Comparison of ENCODE assay signal across 8 cellular contexts in genomic region chr16:30065112-30065942, GRCh38.
DNase-seq lines count a peak whose midpoint lies in the region; ATAC-seq lines count a peak whose summit lies in the region.

TSS of gene ALDOA (plus strand) at chr16:30065760. CDS start at chr16:30066898, 1,138 bp downstream.

- H3K36me3 Mint-ChIP-seq in central memory CD8-positive, alpha-beta T cell (ENCODE audit: insufficient read depth): peaks cover 53% of the 10 kb centered on the region

- H3K9me3 Mint-ChIP-seq in central memory CD8-positive, alpha-beta T cell: no peaks in the 10 kb centered on the region

- ATAC-seq in GM19023 (IDR thresholded peaks at IDR 0.05; ENCODE audit: unreplicated experiment): peak; percentile 79
- peak; percentile 79 for ATAC-seq in HG03280 (IDR thresholded peaks at IDR 0.05; ENCODE audit: unreplicated experiment)
- peak; percentile 87 for ATAC-seq in central memory CD8-positive, alpha-beta T cell (replicated peaks; ENCODE audit: extremely low read depth, poor library complexity, severe bottlenecking)

- H3K27me3 Mint-ChIP-seq in central memory CD8-positive, alpha-beta T cell: no peaks in the 10 kb centered on the region

- peak; percentile 96 for DNase-seq in AG08396 (ENCODE audit: low spot score)
- peak; percentile 89 to 97 for DNase-seq in NCI-H446 (lab: John Stamatoyannopoulos, UW)
- DNase-seq in activated CD4-positive, CD25-positive, alpha-beta regulatory T cell treated with anti-CD3 and anti-CD28 coated beads, Interleukin-2, amount 50 U/mL, for 16 hours (ENCODE audit: low read depth, low spot score): peak; percentile 89
- DNase-seq in central memory CD8-positive, alpha-beta T cell (ENCODE audit: low spot score in 2 of 2): peak; percentile 86 to 92
- DNase-seq in islet precursor cell: peak; percentile 99
- peak; percentile 96 to 97 (median 97) for DNase-seq in stimulated activated CD4-positive, alpha-beta T cell treated with anti-CD3 and anti-CD28 coated beads, Interleukin-12 subunit alpha, Interleukin-12 subunit beta, amount 100 ng/mL, for 48 hours (ENCODE audit: low read depth in 2 of 3, low spot score in 1 of 3)

- peak within 1 kb of the TSS; percentile 98 for H3K27ac Mint-ChIP-seq in central memory CD8-positive, alpha-beta T cell (ENCODE audit: low read depth)

- peak within 1 kb of the TSS; percentile 96 for H3K4me3 Mint-ChIP-seq in central memory CD8-positive, alpha-beta T cell

- peaks cover 39% of the 10 kb centered on the region for H3K4me1 Mint-ChIP-seq in central memory CD8-positive, alpha-beta T cell

Comparison
In these comparisons a context has a peak if more than half of its experiments do, and no peak if none do; other contexts are left out.
1. Peak in every context shown above with its lines: DNase-seq and ATAC-seq.